In genomic region chr13:98528663-98529064, GRCh38 we compare ENCODE assay signal across 10 cellular contexts. TPM values are rescaled to one million over a fixed set of nuclear protein-coding genes. Genes with fewer than 3 reads are reported as not detected.
DNase-seq lines count a peak whose midpoint lies in the region; ATAC-seq lines count a peak whose summit lies in the region.
"Had no signal": no experiment of that assay in that cellular context is flagged by ENCODE, and none has a peak within 500 bp of the region (broad histone marks: within the 10 kb centered on the region; RNA-seq: fewer than 3 reads in every experiment).

No MANE protein-coding gene starts in this region.

- POLR2A ChIA-PET in activated CD4-positive, alpha-beta T cell treated with anti-CD3 and anti-CD28 coated beads, Interleukin-2, amount 10 ng/mL, durations not matched to agents 7 days and 5 days (lab: Charles Lee) = no interaction called here

- H3K36me3 Mint-ChIP-seq in activated CD4-positive, alpha-beta T cell treated with anti-CD3 and anti-CD28 coated beads, Interleukin-2, amount 10 ng/mL, durations not matched to agents 7 days and 5 days (ENCODE audit: low read depth) = peaks cover 10% of the 10 kb centered on the region
- H3K36me3 Mint-ChIP-seq in T-helper 2 cell treated with Interferon-gamma antibody and Interleukin-4, amounts not matched to agents 5 μg/mL and 100 μg/mL, for 36 hours (ENCODE audit: low read depth) = peaks cover 2% of the 10 kb centered on the region

- no peaks in the 10 kb centered on the region for H3K9me3 Mint-ChIP-seq in activated CD4-positive, alpha-beta T cell treated with anti-CD3 and anti-CD28 coated beads, Interleukin-2, amount 10 ng/mL, durations not matched to agents 7 days and 5 days
- H3K9me3 Mint-ChIP-seq in T-helper 2 cell treated with Interferon-gamma antibody and Interleukin-4, amounts not matched to agents 5 μg/mL and 100 μg/mL, for 36 hours = no peaks in the 10 kb centered on the region

- ATAC-seq in GM21381 (IDR thresholded peaks at IDR 0.05; ENCODE audit: unreplicated experiment) = no peak
- ATAC-seq in HG03520 (IDR thresholded peaks at IDR 0.05; ENCODE audit: unreplicated experiment) = no peak

- H3K27me3 Mint-ChIP-seq in activated CD4-positive, alpha-beta T cell treated with anti-CD3 and anti-CD28 coated beads, Interleukin-2, amount 10 ng/mL, durations not matched to agents 7 days and 5 days = no peaks in the 10 kb centered on the region
- no peaks in the 10 kb centered on the region for H3K27me3 Mint-ChIP-seq in T-helper 2 cell treated with Interferon-gamma antibody and Interleukin-4, amounts not matched to agents 5 μg/mL and 100 μg/mL, for 36 hours (ENCODE audit: low read depth)

- peaks cover 78% of the 10 kb centered on the region for H3K4me1 Mint-ChIP-seq in activated CD4-positive, alpha-beta T cell treated with anti-CD3 and anti-CD28 coated beads, Interleukin-2, amount 10 ng/mL, durations not matched to agents 7 days and 5 days
- peaks cover 43% of the 10 kb centered on the region for H3K4me1 Mint-ChIP-seq in T-helper 2 cell treated with Interferon-gamma antibody and Interleukin-4, amounts not matched to agents 5 μg/mL and 100 μg/mL, for 36 hours (ENCODE audit: low read depth)

- peak overlapping the region; percentile 34 for H3K27ac Mint-ChIP-seq in activated CD4-positive, alpha-beta T cell treated with anti-CD3 and anti-CD28 coated beads, Interleukin-2, amount 10 ng/mL, durations not matched to agents 7 days and 5 days
- peak overlapping the region; percentile 52 for H3K27ac Mint-ChIP-seq in T-helper 2 cell treated with Interferon-gamma antibody and Interleukin-4, amounts not matched to agents 5 μg/mL and 100 μg/mL, for 36 hours

- DNase-seq in activated CD4-positive, alpha-beta T cell treated with anti-CD3 and anti-CD28 coated beads, Interleukin-2, amount 10 ng/mL, durations not matched to agents 7 days and 5 days = no peak
- no peak for DNase-seq in activated CD4-positive, alpha-beta T cell treated with anti-CD3 and anti-CD28 coated beads for 4 hours
- DNase-seq in T-helper 2 cell treated with Interferon-gamma antibody and Interleukin-4, amounts not matched to agents 5 μg/mL and 100 μg/mL, for 36 hours (ENCODE audit: low spot score) = peak; percentile 41
- DNase-seq in fibroblast of gingiva (ENCODE audit: low read depth) (peak; percentile 35), NCI-H1694 (lab: John Stamatoyannopoulos, UW) (no peak)
- peak; percentile 48 for DNase-seq in stimulated activated CD8-positive, alpha-beta memory T cell treated with anti-CD3 and anti-CD28 coated beads, Interleukin-4, amount 100 ng/mL, for 48 hours
- DNase-seq: colonic mucosa, NCI-H2029 treated with DMSO at 0.1 percent for 48 hours had no signal

- CTCF ChIA-PET in activated CD4-positive, alpha-beta T cell treated with anti-CD3 and anti-CD28 coated beads, Interleukin-2, amount 10 ng/mL, durations not matched to agents 7 days and 5 days (lab: Charles Lee) = interaction anchor here (0.9 to 3.0 kb wide), 8 partner anchors 11 to 124 kb away, joined by 3 to 17 read pairs (median 4); no protein-coding TSS in a partner anchor

- no peak overlapping the region for H3K4me3 Mint-ChIP-seq in activated CD4-positive, alpha-beta T cell treated with anti-CD3 and anti-CD28 coated beads, Interleukin-2, amount 10 ng/mL, durations not matched to agents 7 days and 5 days
- H3K4me3 Mint-ChIP-seq in T-helper 2 cell treated with Interferon-gamma antibody and Interleukin-4, amounts not matched to agents 5 μg/mL and 100 μg/mL, for 36 hours = peak overlapping the region; percentile 39

RNA-seq across cellular contexts. Expression of gene STK24, which starts 48.2 kb away (rescaled TPM):
- 100 to 1,000 TPM; 160 to 170 TPM for total RNA-seq in activated CD4-positive, alpha-beta T cell treated with anti-CD3 and anti-CD28 coated beads, Interleukin-2, amount 10 ng/mL, durations not matched to agents 7 days and 5 days

Comparison
In these comparisons a context has a peak if more than half of its experiments do, and no peak if none do; other contexts are left out.
1. DNase-seq: peak in T-helper 2 cell treated with Interferon-gamma antibody and Interleukin-4, amounts not matched to agents 5 μg/mL and 100 μg/mL, for 36 hours (single experiment), fibroblast of gingiva (single experiment) and stimulated activated CD8-positive, alpha-beta memory T cell treated with anti-CD3 and anti-CD28 coated beads, Interleukin-4, amount 100 ng/mL, for 48 hours (single experiment); none in activated CD4-positive, alpha-beta T cell treated with anti-CD3 and anti-CD28 coated beads, Interleukin-2, amount 10 ng/mL, durations not matched to agents 7 days and 5 days (single experiment), activated CD4-positive, alpha-beta T cell treated with anti-CD3 and anti-CD28 coated beads for 4 hours (0 of 2) and NCI-H1694 (single experiment).